ENCODE assay signal across 19 cellular contexts in the genomic region with DNA sequence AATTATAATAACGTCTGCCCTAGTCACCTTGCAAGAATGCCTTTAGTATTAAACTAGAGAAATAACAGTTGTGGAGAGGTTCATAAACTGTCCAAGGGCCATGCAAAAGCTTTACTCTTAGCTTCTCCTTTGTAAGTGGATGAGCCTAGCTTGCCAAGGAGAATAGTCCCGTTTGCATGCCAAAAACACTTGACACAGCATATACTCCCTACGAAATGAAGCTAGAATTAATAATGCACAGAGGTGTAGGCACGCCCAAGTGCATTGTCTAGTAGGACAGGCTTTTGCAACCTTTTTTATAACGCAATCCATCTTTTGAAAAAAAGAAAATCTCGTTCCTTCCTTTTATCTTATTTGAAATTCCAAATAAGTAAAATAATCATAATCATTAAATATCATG. TPM values are rescaled to one million over a fixed set of nuclear protein-coding genes. Genes with fewer than 3 reads are reported as not detected.
A peak's percentile ranks its signal among the peaks of the same experiment; 100 is the strongest.
DNase-seq lines count a peak whose midpoint lies in the region; ATAC-seq and TF ChIP-seq lines count a peak whose summit lies in the region.
"Had no signal": no experiment of that assay in that cellular context is flagged by ENCODE, and none has a peak within 500 bp of the region (broad histone marks: within the 10 kb centered on the region; RNA-seq: fewer than 3 reads in every experiment).

No MANE protein-coding gene starts in this region.

- H2BK5ac ChIP-seq in IMR-90 (ENCODE audit: low read depth, low read length, poor library complexity, severe bottlenecking) (no peak overlapping the region), H9 (ENCODE audit: insufficient read length, low read length) (no peak overlapping the region)

- ATAC-seq in IMR-90 (ENCODE audit: low read depth) (no peak), esophagus mucosa (peak; percentile 90)
- ATAC-seq in stimulated activated memory B cell treated with anti-CD40 and anti-IgM and Interleukin-4, amounts not matched to agents 10 μg/mL and 1 μg/mL and 100 μg/mL, for 72 hours = no peak
- ATAC-seq: GM23338 had no signal

- H3K4me3 Mint-ChIP-seq in MCF 10A (ENCODE audit: unreplicated experiment) = no peak overlapping the region
- H3K4me3 Mint-ChIP-seq in stimulated activated memory B cell treated with anti-CD40 and anti-IgM and Interleukin-4, amounts not matched to agents 10 μg/mL and 1 μg/mL and 100 μg/mL, for 72 hours = no peak overlapping the region
- H3K4me3 Mint-ChIP-seq in H9 = no peak overlapping the region
- H3K4me3 Mint-ChIP-seq: CD4-positive, alpha-beta T cell; GM23338 had no signal

- H3K4me1 ChIP-seq in mammary epithelial cell (ENCODE audit: insufficient read depth, low read length) = peaks cover 6% of the 10 kb centered on the region
- peaks cover 8% of the 10 kb centered on the region for H3K4me1 ChIP-seq in IMR-90 (ENCODE audit: control insufficient read depth, insufficient read depth, low read length)
- H3K4me1 ChIP-seq in smooth muscle cell (ENCODE audit: low read depth) = no peaks in the 10 kb centered on the region
- peaks cover 9% of the 10 kb centered on the region for H3K4me1 ChIP-seq in H9 (ENCODE audit: insufficient read depth, low read length)
- no peaks in the 10 kb centered on the region for H3K4me1 ChIP-seq in BE2C

- H3K4me2 ChIP-seq in mammary epithelial cell (ENCODE audit: insufficient read depth, low read depth, low read length) = no peak overlapping the region
- no peak overlapping the region for H3K4me2 ChIP-seq in IMR-90 (ENCODE audit: low read depth, low read length)
- peak overlapping the region; percentile 4 for H3K4me2 ChIP-seq in smooth muscle cell
- H3K4me2 ChIP-seq in H9 (ENCODE audit: insufficient read depth, insufficient read length, low read length) = no peak overlapping the region
- H3K4me2 ChIP-seq: GM23338, SK-N-SH had no signal

- no peak overlapping the region for H4K8ac ChIP-seq in IMR-90 (ENCODE audit: low read depth in 2 of 2, low read length in 2 of 2)
- H4K8ac ChIP-seq in H9 (replicated peaks; ENCODE audit: insufficient read length, low read depth, low read length) = no peak overlapping the region

- TF ChIP-seq RAD21 in IMR-90 (IDR thresholded peaks at IDR 0.05; ENCODE audit: low read length) = no peak

- H3K9me3 Mint-ChIP-seq in MCF 10A (ENCODE audit: unreplicated experiment) (no peaks in the 10 kb centered on the region), H9 (no peaks in the 10 kb centered on the region)
- no peaks in the 10 kb centered on the region for H3K9me3 Mint-ChIP-seq in stimulated activated memory B cell treated with anti-CD40 and anti-IgM and Interleukin-4, amounts not matched to agents 10 μg/mL and 1 μg/mL and 100 μg/mL, for 72 hours
- H3K9me3 Mint-ChIP-seq: CD4-positive, alpha-beta T cell; GM23338 had no signal

- dilution Hi-C loops in mammary epithelial cell (cut with HindIII; ENCODE audit: low sequenced_read_pairs) = no loop called here
- dilution Hi-C loops in IMR-90 (cut with HindIII; ENCODE audit: low sequenced_read_pairs, unreplicated experiment) = no loop called here

- no peak overlapping the region for H2BK15ac ChIP-seq in IMR-90 (ENCODE audit: low read depth, low read length)
- no peak overlapping the region for H2BK15ac ChIP-seq in H9 (ENCODE audit: low read depth, low read length)

- H3K27ac Mint-ChIP-seq in MCF 10A (ENCODE audit: low read depth, unreplicated experiment) (no peak overlapping the region), H9 (no peak overlapping the region)
- H3K27ac Mint-ChIP-seq in stimulated activated memory B cell treated with anti-CD40 and anti-IgM and Interleukin-4, amounts not matched to agents 10 μg/mL and 1 μg/mL and 100 μg/mL, for 72 hours = no peak overlapping the region
- H3K27ac Mint-ChIP-seq: CD4-positive, alpha-beta T cell; GM23338 had no signal

- peaks cover 5% of the 10 kb centered on the region for H3K36me3 Mint-ChIP-seq in MCF 10A (ENCODE audit: insufficient read depth, unreplicated experiment)
- H3K36me3 Mint-ChIP-seq in stimulated activated memory B cell treated with anti-CD40 and anti-IgM and Interleukin-4, amounts not matched to agents 10 μg/mL and 1 μg/mL and 100 μg/mL, for 72 hours = peaks cover 20% of the 10 kb centered on the region
- peaks cover 4 to 11% (median 4%) of the 10 kb centered on the region in 3 experiments; a peak in 5 of 7 replicates for H3K36me3 Mint-ChIP-seq in H9 (ENCODE audit: insufficient read depth in 1 of 3, low read depth in 3 of 3)

- no peak overlapping the region for H2AK5ac ChIP-seq in IMR-90 (ENCODE audit: low read depth, low read length)
- no peak overlapping the region for H2AK5ac ChIP-seq in H9 (ENCODE audit: insufficient read length, low read length)

- H3K23ac ChIP-seq in IMR-90 (ENCODE audit: low read depth, low read length) (no peak overlapping the region; the same call in 1 of the 2 replicates), H9 (ENCODE audit: insufficient read length, low read depth, low read length) (no peak overlapping the region)

- H2BK20ac ChIP-seq in IMR-90 (ENCODE audit: low read depth, low read length) = no peak overlapping the region
- H2BK20ac ChIP-seq in H9 (ENCODE audit: low read depth, low read length, poor library complexity, severe bottlenecking) = no peak overlapping the region

- H3K9ac ChIP-seq in mammary epithelial cell (ENCODE audit: insufficient read depth, low read length) (no peak overlapping the region), IMR-90 (ENCODE audit: low read depth, low read length) (no peak overlapping the region), smooth muscle cell (ENCODE audit: low read depth) (no peak overlapping the region), H9 (ENCODE audit: extremely low read depth, insufficient read length, low read length) (no peak overlapping the region)
- H3K9ac ChIP-seq: BLaER1 treated with 17β-estradiol and CSF1 and Interleukin-3, amounts not matched to agents 10 nM and 100 nM; SK-N-SH had no signal

- H3K27me3 Mint-ChIP-seq in MCF 10A (ENCODE audit: insufficient read depth, unreplicated experiment) (no peaks in the 10 kb centered on the region), H9 (ENCODE audit: low read depth) (no peaks in the 10 kb centered on the region)
- no peaks in the 10 kb centered on the region for H3K27me3 Mint-ChIP-seq in stimulated activated memory B cell treated with anti-CD40 and anti-IgM and Interleukin-4, amounts not matched to agents 10 μg/mL and 1 μg/mL and 100 μg/mL, for 72 hours
- H3K27me3 Mint-ChIP-seq: CD4-positive, alpha-beta T cell had no signal

- TF ChIP-seq CTCF in MCF 10A (IDR thresholded peaks at IDR 0.05; ENCODE audit: unreplicated experiment) (no peak), mammary epithelial cell (conservative IDR thresholded peaks at IDR 0.05 in 1 of 2, IDR thresholded peaks at IDR 0.05 in 1 of 2; ENCODE audit: extremely low read depth in 1 of 2, insufficient read depth in 1 of 2, low read depth in 1 of 2, low read length in 2 of 2) (no peak), IMR-90 (conservative IDR thresholded peaks at IDR 0.05; ENCODE audit: low read depth, low read length) (no peak), smooth muscle cell (IDR thresholded peaks at IDR 0.05; ENCODE audit: borderline replicate concordance, insufficient read depth, poor library complexity, severe bottlenecking) (no peak), H9 (conservative IDR thresholded peaks at IDR 0.05) (no peak), BE2C (IDR thresholded peaks at IDR 0.05; ENCODE audit: low read depth, low read length) (no peak)

- H3K79me1 ChIP-seq in IMR-90 (ENCODE audit: low read depth in 1 of 2, low read length in 2 of 2) = no peaks in the 10 kb centered on the region
- H3K79me1 ChIP-seq in H9 (ENCODE audit: insufficient read depth, low read depth, low read length, poor library complexity, severe bottlenecking) = no peaks in the 10 kb centered on the region

- no TSS peak for BruUV-seq in MCF 10A (replicated peaks; lab: Mats Ljungman, UMichigan)
- BruUV-seq in mammary epithelial cell (replicated peaks; lab: Mats Ljungman, UMichigan) = no TSS peak
- BruUV-seq in IMR-90 (replicated peaks; lab: Mats Ljungman, UMichigan) = no TSS peak

- no peak overlapping the region for H3K56ac ChIP-seq in IMR-90 (ENCODE audit: extremely low read depth, insufficient read depth, low read length)
- H3K56ac ChIP-seq in H9 (ENCODE audit: insufficient read length, low read depth, low read length) = no peak overlapping the region

- H3T11ph ChIP-seq in H9 (ENCODE audit: low read length) = no peak overlapping the region

- POLR2A ChIA-PET in MCF 10A (lab: Yijun Ruan, JAX) = interaction anchor here (0.6 kb wide), 1 partner anchor 17 kb away, joined by 3 read pairs; no protein-coding TSS in a partner anchor
- POLR2A ChIA-PET in IMR-90 (lab: Charles Lee; ENCODE audit: unreplicated experiment) = no interaction called here

- H4K20me1 ChIP-seq in mammary epithelial cell (ENCODE audit: insufficient read depth, low read length) (no peaks in the 10 kb centered on the region), IMR-90 (ENCODE audit: insufficient read depth, low read length) (no peaks in the 10 kb centered on the region), smooth muscle cell (ENCODE audit: low read depth) (no peaks in the 10 kb centered on the region), H9 (ENCODE audit: control insufficient read depth, insufficient read depth, insufficient read length) (no peaks in the 10 kb centered on the region)
- H4K20me1 ChIP-seq: BLaER1 treated with 17β-estradiol and CSF1 and Interleukin-3, amounts not matched to agents 10 nM and 100 nM had no signal

- H3K79me2 ChIP-seq in mammary epithelial cell (ENCODE audit: insufficient read depth, low read length) (no peaks in the 10 kb centered on the region), smooth muscle cell (ENCODE audit: low read depth) (no peaks in the 10 kb centered on the region), H9 (ENCODE audit: insufficient read depth, low read length) (no peaks in the 10 kb centered on the region)

- H4K91ac ChIP-seq in IMR-90 (ENCODE audit: insufficient read depth, low read depth, low read length) = no peak overlapping the region
- H4K91ac ChIP-seq in H9 (ENCODE audit: insufficient read length, low read depth, low read length) = no peak overlapping the region

- H3K4me1 Mint-ChIP-seq in MCF 10A (ENCODE audit: insufficient read depth, unreplicated experiment) (peaks cover 16% of the 10 kb centered on the region), H9 (peaks cover 10% of the 10 kb centered on the region in 2 experiments)
- no peaks in the 10 kb centered on the region for H3K4me1 Mint-ChIP-seq in stimulated activated memory B cell treated with anti-CD40 and anti-IgM and Interleukin-4, amounts not matched to agents 10 μg/mL and 1 μg/mL and 100 μg/mL, for 72 hours

- H3K36me3 ChIP-seq in mammary epithelial cell (ENCODE audit: insufficient read depth, low read length) = no peaks in the 10 kb centered on the region
- no peaks in the 10 kb centered on the region for H3K36me3 ChIP-seq in IMR-90 (ENCODE audit: control insufficient read depth, insufficient read depth, low read length)
- no peaks in the 10 kb centered on the region for H3K36me3 ChIP-seq in smooth muscle cell (ENCODE audit: low read depth)
- H3K36me3 ChIP-seq in BE2C = no peaks in the 10 kb centered on the region
- H3K36me3 ChIP-seq: BLaER1 treated with 17β-estradiol and CSF1 and Interleukin-3, amounts not matched to agents 10 nM and 100 nM; Peyer's patch had no signal

- H3K14ac ChIP-seq in IMR-90 (replicated peaks; ENCODE audit: low read depth, low read length) = peak overlapping the region; percentile 9; the same call in 1 of the 2 replicates
- no peak overlapping the region for H3K14ac ChIP-seq in H9 (ENCODE audit: insufficient read depth, low read length)

- H3K18ac ChIP-seq in IMR-90 (ENCODE audit: low read depth, low read length) (no peak overlapping the region), H9 (ENCODE audit: insufficient read length, low read depth, low read length) (no peak overlapping the region)

- no peak overlapping the region for H2AK9ac ChIP-seq in IMR-90 (replicated peaks; ENCODE audit: low read depth, low read length, poor library complexity)

- H3K23me2 ChIP-seq in H9 (ENCODE audit: insufficient read length, low read depth, low read length, poor library complexity, severe bottlenecking) = no peaks in the 10 kb centered on the region

- H3F3A ChIP-seq in smooth muscle cell (ENCODE audit: low read depth) = peaks cover 3% of the 10 kb centered on the region

- no peak overlapping the region for H4K5ac ChIP-seq in IMR-90 (ENCODE audit: low read depth, low read length)
- no peak overlapping the region for H4K5ac ChIP-seq in H9 (ENCODE audit: insufficient read length, low read depth, low read length)

- H3K4me3 ChIP-seq in mammary epithelial cell (replicated peaks in 1 of 3; ENCODE audit: insufficient read depth in 1 of 3, low read depth in 2 of 3, low read length in 3 of 3) = no peak overlapping the region
- no peak overlapping the region for H3K4me3 ChIP-seq in IMR-90 (ENCODE audit: insufficient read depth, low read depth, low read length)
- no peak overlapping the region for H3K4me3 ChIP-seq in smooth muscle cell
- no peak overlapping the region for H3K4me3 ChIP-seq in BE2C (ENCODE audit: low read depth, low read length)
- H3K4me3 ChIP-seq: BLaER1 treated with 17β-estradiol and CSF1 and Interleukin-3, amounts not matched to agents 10 nM and 100 nM; GM23338; Peyer's patch had no signal

- H3K9me1 ChIP-seq in IMR-90 (ENCODE audit: insufficient read depth, low read length) = peaks cover 6% of the 10 kb centered on the region; the same call in 1 of the 2 replicates

- DNase-seq in MCF 10A (ENCODE audit: unreplicated experiment) = peak; percentile 26
- no peak for DNase-seq in mammary epithelial cell
- no peak for DNase-seq in IMR-90
- DNase-seq in smooth muscle cell (lab: John Stamatoyannopoulos, UW; ENCODE audit: unreplicated experiment) = no peak
- no peak for DNase-seq in H9
- no peak for DNase-seq in BE2C
- DNase-seq: CD4-positive, alpha-beta T cell; NCI-H1092; NCI-H1417 treated with DMSO at 0.1 percent for 48 hours; NCI-H1694 treated with DMSO at 0.1 percent for 48 hours; NCI-H2081 treated with DMSO at 0.1 percent for 48 hours; NCI-H446 treated with DMSO at 0.1 percent for 48 hours; NCI-H526 treated with DMSO at 0.1 percent for 48 hours; Peyer's patch; SK-N-SH had no signal

- TF ChIP-seq POLR2A in IMR-90 (IDR thresholded peaks at IDR 0.05; ENCODE audit: low read depth, low read length) = no peak

- in situ Hi-C loops in mammary epithelial cell (cut with MboI; ENCODE audit: low sequenced_read_pairs in 2 of 2) = no loop called here
- in situ Hi-C loops in IMR-90 (cut with MboI; ENCODE audit: low sequenced_read_pairs) = no loop called here

- H3K9me3 ChIP-seq in mammary epithelial cell (replicated peaks; ENCODE audit: insufficient read depth, low read length) = no peaks in the 10 kb centered on the region
- no peaks in the 10 kb centered on the region for H3K9me3 ChIP-seq in IMR-90 (ENCODE audit: control insufficient read depth, insufficient read depth, low read length)
- H3K9me3 ChIP-seq in smooth muscle cell (replicated peaks; ENCODE audit: low read depth) = no peaks in the 10 kb centered on the region
- H3K9me3 ChIP-seq in H9 (ENCODE audit: control insufficient read depth, low read depth, low read length) = no peaks in the 10 kb centered on the region
- no peaks in the 10 kb centered on the region for H3K9me3 ChIP-seq in BE2C
- H3K9me3 ChIP-seq: BLaER1 treated with 17β-estradiol and CSF1 and Interleukin-3, amounts not matched to agents 10 nM and 100 nM; Peyer's patch; SK-N-SH had no signal

- WGBS in mammary epithelial cell (ENCODE audit: low coverage, missing lambda C conversion rate) = 90% methylated on average over 6 of the region's 6 CpGs
- WGBS in IMR-90 (ENCODE audit: extremely low coverage in 2 of 2, insufficient read length in 1 of 2), 2 experiments = no CpG with 5 or more reads among the region's 6 CpGs
- WGBS in smooth muscle cell (ENCODE audit: low lambda C conversion rate) = 94% methylated on average over 6 of the region's 6 CpGs
- no CpG with 5 or more reads among the region's 6 CpGs for WGBS in H9 (ENCODE audit: extremely low coverage, insufficient read length, low lambda C conversion rate)

- CTCF ChIA-PET in MCF 10A (lab: Yijun Ruan, JAX) = interaction anchor here (0.6 to 2.1 kb wide), 2 partner anchors 23 to 218 kb away, joined by 4 to 14 read pairs; no protein-coding TSS in a partner anchor
- CTCF ChIA-PET in mammary epithelial cell (lab: Charles Lee; ENCODE audit: low non-redundant PET) = no interaction called here
- CTCF ChIA-PET in IMR-90 (lab: Yijun Ruan, JAX) = interaction anchor here (1.0 kb wide), 1 partner anchor 219 kb away, joined by 3 read pairs; no protein-coding TSS in a partner anchor

- intact Hi-C loops in MCF 10A (cut with micrococcal nuclease) (no loop called here), mammary epithelial cell (cut with micrococcal nuclease) (no loop called here), IMR-90 (cut with micrococcal nuclease) (no loop called here)

- H2BK12ac ChIP-seq in H9 (ENCODE audit: insufficient read length, low read depth, low read length) = no peak overlapping the region

- H2AFZ ChIP-seq in mammary epithelial cell (ENCODE audit: low read depth, low read length) = no peak overlapping the region
- no peak overlapping the region for H2AFZ ChIP-seq in IMR-90 (replicated peaks; ENCODE audit: low read length, poor library complexity)
- no peak overlapping the region for H2AFZ ChIP-seq in smooth muscle cell (ENCODE audit: low read depth)
- no peak overlapping the region for H2AFZ ChIP-seq in H9 (ENCODE audit: low read length)
- H2AFZ ChIP-seq: GM23338 had no signal

- H3K27ac ChIP-seq in mammary epithelial cell (ENCODE audit: insufficient read depth, low read depth, low read length) = no peak overlapping the region
- H3K27ac ChIP-seq in IMR-90 (ENCODE audit: insufficient read depth, low read length) = no peak overlapping the region
- no peak overlapping the region for H3K27ac ChIP-seq in smooth muscle cell (ENCODE audit: low read depth)
- no peak overlapping the region for H3K27ac ChIP-seq in H9 (ENCODE audit: insufficient read length, low read depth, low read length)

- H2BK120ac ChIP-seq in IMR-90 (ENCODE audit: low read depth, low read length) = no peak overlapping the region
- H2BK120ac ChIP-seq in H9 (ENCODE audit: low read depth, low read length, poor library complexity, severe bottlenecking) = no peak overlapping the region

- H3K27me3 ChIP-seq in mammary epithelial cell (ENCODE audit: insufficient read depth, low read length) (no peaks in the 10 kb centered on the region), IMR-90 (ENCODE audit: control insufficient read depth, insufficient read depth, low read length) (no peaks in the 10 kb centered on the region), smooth muscle cell (ENCODE audit: low read depth) (no peaks in the 10 kb centered on the region), H9 (ENCODE audit: insufficient read depth, low read length) (no peaks in the 10 kb centered on the region), BE2C (no peaks in the 10 kb centered on the region)
- H3K27me3 ChIP-seq: BLaER1 treated with 17β-estradiol and CSF1 and Interleukin-3, amounts not matched to agents 10 nM and 100 nM; Peyer's patch had no signal

- no peak overlapping the region for H3K4ac ChIP-seq in IMR-90 (ENCODE audit: low read depth, low read length)
- H3K4ac ChIP-seq in H9 (ENCODE audit: low read depth, low read length) = no peak overlapping the region

RNA-seq across cellular contexts. Expression of gene CDRT4, which starts 12.8 kb away (rescaled TPM):
- total RNA-seq in MCF 10A (2022) = 11.3 and 19.6 TPM in 2 replicates
- 1 to 10 TPM; 2.3 to 8.0 TPM for total RNA-seq in mammary epithelial cell
- polyA plus RNA-seq in mammary epithelial cell = 0.45 TPM
- polyA minus RNA-seq in mammary epithelial cell = 0.83 TPM
- 0.56 and 0.90 TPM in 2 replicates for total RNA-seq in IMR-90 (2012; rRNA removed)
- polyA plus RNA-seq in IMR-90 (2012; rRNA removed) = 2.7 and 3.7 TPM in 2 replicates
- polyA plus RNA-seq in IMR-90 (2012; cell fraction: cytosol; rRNA removed) = 0.13 and 0.50 TPM in 2 replicates
- 27.7 and 76.4 TPM in 2 replicates for polyA plus RNA-seq in IMR-90 (2012; cell fraction: nucleus; rRNA removed; ENCODE audit: low replicate concordance)
- 4.7 TPM for total RNA-seq in esophagus mucosa
- total RNA-seq in smooth muscle cell = 0.45 and 1.4 TPM in 2 replicates
- polyA plus RNA-seq in smooth muscle cell = 4.2 and 4.3 TPM in 2 replicates
- 3.8 and 5.0 TPM in 2 replicates for total RNA-seq in H9 (2021)
- not detected for polyA plus RNA-seq in BE2C (2012; ENCODE audit: insufficient read depth, insufficient read length, low read depth)
